Comparison of ENCODE assay signal across 8 cellular contexts in genomic region chr12:1591029-1591428, GRCh38. TPM values are rescaled to one million over a fixed set of nuclear protein-coding genes. Genes with fewer than 3 reads are reported as not detected.
DNase-seq lines count a peak whose midpoint lies in the region; ATAC-seq and TF ChIP-seq lines count a peak whose summit lies in the region.

No MANE protein-coding gene starts in this region.

- no peak for DNase-seq in right atrium auricular region (ENCODE audit: low spot score)
- no peak for DNase-seq in cardiac septum (ENCODE audit: low spot score)
- DNase-seq in activated CD8-positive, alpha-beta T cell treated with anti-CD3 and anti-CD28 coated beads for 36 hours, result peak; percentile 53
- DNase-seq in foreskin keratinocyte, result peak in 1 of 2 donors; percentile 35
- peak in 5 of 6 experiments; percentile 5 to 53 (median 30) for DNase-seq in stimulated activated naive CD4-positive, alpha-beta T cell (lab: John Stamatoyannopoulos, UW)
- no peak for DNase-seq in ovary

- H3K4me3 ChIP-seq in right atrium auricular region, result peak overlapping the region; percentile 20 to 88
- no peak overlapping the region for H3K4me3 ChIP-seq in ovary

- ATAC-seq in activated CD8-positive, alpha-beta T cell treated with anti-CD3 and anti-CD28 coated beads for 36 hours, result no peak
- ATAC-seq in foreskin keratinocyte (no peak), HG03442 (IDR thresholded peaks at IDR 0.05; ENCODE audit: unreplicated experiment) (no peak), GM21786 (IDR thresholded peaks at IDR 0.05; ENCODE audit: unreplicated experiment) (no peak)

- TF ChIP-seq EP300 in ovary (IDR thresholded peaks at IDR 0.05), result no peak

- POLR2A ChIA-PET in activated CD8-positive, alpha-beta T cell treated with anti-CD3 and anti-CD28 coated beads for 36 hours (lab: Charles Lee), result no interaction called here

- TF ChIP-seq CTCF in right atrium auricular region (IDR thresholded peaks at IDR 0.05) (no peak), foreskin keratinocyte (conservative IDR thresholded peaks at IDR 0.05) (peak; percentile 43), ovary (IDR thresholded peaks at IDR 0.05) (no peak)
- peak; percentile 34 for TF ChIP-seq CTCF in activated CD8-positive, alpha-beta T cell treated with anti-CD3 and anti-CD28 coated beads for 36 hours (IDR thresholded peaks at IDR 0.05)

- H3K27ac ChIP-seq in right atrium auricular region (peak overlapping the region; percentile 50 to 63), foreskin keratinocyte (no peak overlapping the region), ovary (peak overlapping the region in 1 of 2 donors; percentile 17)

- peak overlapping the region; percentile 95 for H3K4me3 Mint-ChIP-seq in activated CD8-positive, alpha-beta T cell treated with anti-CD3 and anti-CD28 coated beads for 36 hours

- H3K4me1 ChIP-seq in right atrium auricular region (peaks cover 0 to 67% of the 10 kb centered on the region in 2 donors), foreskin keratinocyte (peaks cover 26% of the 10 kb centered on the region), ovary (ENCODE audit: insufficient read depth) (peaks cover 18% of the 10 kb centered on the region)

- H3K27me3 Mint-ChIP-seq in activated CD8-positive, alpha-beta T cell treated with anti-CD3 and anti-CD28 coated beads for 36 hours, result no peaks in the 10 kb centered on the region

- 11 to 29% (median 25%) methylated on average over 4 of the region's 4 CpGs for WGBS in ovary, 3 donors

- no peaks in the 10 kb centered on the region for H3K27me3 ChIP-seq in right atrium auricular region
- H3K27me3 ChIP-seq in foreskin keratinocyte, result no peaks in the 10 kb centered on the region
- no peaks in the 10 kb centered on the region for H3K27me3 ChIP-seq in ovary

- TF ChIP-seq POLR2A in ovary (IDR thresholded peaks at IDR 0.05), result no peak

- H3K27ac Mint-ChIP-seq in activated CD8-positive, alpha-beta T cell treated with anti-CD3 and anti-CD28 coated beads for 36 hours, result peak overlapping the region; percentile 53

- peaks cover 48% of the 10 kb centered on the region for H3K4me1 Mint-ChIP-seq in activated CD8-positive, alpha-beta T cell treated with anti-CD3 and anti-CD28 coated beads for 36 hours (ENCODE audit: low read depth)

- H3K36me3 Mint-ChIP-seq in activated CD8-positive, alpha-beta T cell treated with anti-CD3 and anti-CD28 coated beads for 36 hours (ENCODE audit: low read depth), result peaks cover 27% of the 10 kb centered on the region

- H3K9me3 Mint-ChIP-seq in activated CD8-positive, alpha-beta T cell treated with anti-CD3 and anti-CD28 coated beads for 36 hours, result no peaks in the 10 kb centered on the region

- no peaks in the 10 kb centered on the region for H3K9me3 ChIP-seq in right atrium auricular region
- no peaks in the 10 kb centered on the region for H3K9me3 ChIP-seq in ovary

- CTCF ChIA-PET in activated CD8-positive, alpha-beta T cell treated with anti-CD3 and anti-CD28 coated beads for 36 hours (lab: Charles Lee), result interaction anchor here (1.6 to 4.1 kb wide), 4 partner anchors 7 to 473 kb away, joined by 7 to 33 read pairs (median 24); no protein-coding TSS in a partner anchor

- H3K36me3 ChIP-seq in right atrium auricular region (no peaks in the 10 kb centered on the region), ovary (no peaks in the 10 kb centered on the region)

- intact Hi-C loops in cardiac septum (cut with DNase I) (loop anchor here (5.0 to 10.0 kb wide), 4 partner anchors 386 to 836 kb away; partner anchors contain the start of genes ERC1, RAD52 and WNK1), ovary (cut with DNase I) (loop anchor here in 1 of 4 donors (10.0 kb wide), 2 partner anchors 836 to 1016 kb away; partner anchors contain the start of gene WNK1)
- intact Hi-C loops in activated CD8-positive, alpha-beta T cell treated with anti-CD3 and anti-CD28 coated beads for 36 hours (cut with micrococcal nuclease), result loop anchor here (5.0 kb wide), 1 partner anchor 59 kb away; no protein-coding TSS in a partner anchor

RNA-seq across cellular contexts. Expression of gene FBXL14, which starts 3.4 kb away (rescaled TPM):
- total RNA-seq in right atrium auricular region (10 to 100 TPM in 1 of 2 donors, 1 to 10 TPM in 1; 6.3 to 11.3 TPM), cardiac septum (6.9 TPM), foreskin keratinocyte (5.3 and 5.9 TPM in 2 replicates), ovary (10 to 100 TPM in 5 of 7 donors, 1 to 10 TPM in 2; 8.3 to 16.2 (median 12.0) TPM)
- 10 to 100 TPM; 23.3 to 25.1 TPM for total RNA-seq in activated CD8-positive, alpha-beta T cell treated with anti-CD3 and anti-CD28 coated beads for 36 hours
- polyA plus RNA-seq in foreskin keratinocyte (1.5 and 2.0 TPM in 2 replicates), ovary (10 to 100 TPM in 1 of 2 donors, 1 to 10 TPM in 1; 1.3 to 10.8 TPM)

RNA-seq across cellular contexts. Expression of gene WNT5B, which starts 38.0 kb away (rescaled TPM):
- total RNA-seq in right atrium auricular region (1 to 10 TPM; 1.5 to 3.0 TPM), cardiac septum (0.43 TPM), foreskin keratinocyte (19.9 and 23.8 TPM in 2 replicates), ovary (10 to 100 TPM in 4 of 7 donors, 1 to 10 TPM in 3; 3.1 to 20.3 (median 12.4) TPM)
- not detected for total RNA-seq in activated CD8-positive, alpha-beta T cell treated with anti-CD3 and anti-CD28 coated beads for 36 hours
- polyA plus RNA-seq in foreskin keratinocyte (19.2 and 23.6 TPM in 2 replicates), ovary (1 to 10 TPM; 3.7 to 6.9 TPM)

Comparison
In these comparisons a context has a peak if more than half of its experiments do, and no peak if none do; other contexts are left out.
1. DNase-seq: peak in activated CD8-positive, alpha-beta T cell treated with anti-CD3 and anti-CD28 coated beads for 36 hours (single experiment) and stimulated activated naive CD4-positive, alpha-beta T cell (5 of 6); none in right atrium auricular region (single experiment), cardiac septum (single experiment) and ovary (0 of 5).
2. CTCF ChIP-seq: peak in activated CD8-positive, alpha-beta T cell treated with anti-CD3 and anti-CD28 coated beads for 36 hours (single experiment) and foreskin keratinocyte (single experiment); none in right atrium auricular region (0 of 2) and ovary (0 of 3).